Comparison of ENCODE assay signal across 14 cellular contexts in genomic region chr5:132493241-132493640, GRCh38. TPM values are rescaled to one million over a fixed set of nuclear protein-coding genes. Genes with fewer than 3 reads are reported as not detected.
DNase-seq lines count a peak whose midpoint lies in the region; ATAC-seq and TF ChIP-seq lines count a peak whose summit lies in the region.
"Had no signal": no experiment of that assay in that cellular context is flagged by ENCODE, and none has a peak within 500 bp of the region (broad histone marks: within the 10 kb centered on the region; RNA-seq: fewer than 3 reads in every experiment).

No MANE protein-coding gene starts in this region.

- POLR2A ChIA-PET in CD4-positive, alpha-beta T cell (lab: Charles Lee) = interaction anchor here (1.4 to 25.5 kb wide), 6 partner anchors 14 to 107 kb away, joined by 4 to 1045 read pairs (median 367); no protein-coding TSS in a partner anchor
- POLR2A ChIA-PET in RWPE1 (lab: Yijun Ruan, JAX; ENCODE audit: low non-redundant PET) = no interaction called here

- H3K27ac ChIP-seq in CD4-positive, alpha-beta T cell (ENCODE audit: low read depth, low read length) = peak overlapping the region; percentile 93
- no peak overlapping the region for H3K27ac ChIP-seq in RWPE1

- TF ChIP-seq CTCF in CD4-positive, alpha-beta T cell (IDR thresholded peaks at IDR 0.05) = no peak
- TF ChIP-seq CTCF in RWPE1 (conservative IDR thresholded peaks at IDR 0.05; ENCODE audit: low read depth) = no peak

- intact Hi-C loops in CD4-positive, alpha-beta T cell (cut with DNase I, micrococcal nuclease) = loop anchor here in 1 of 2 experiments (5.0 to 10.0 kb wide), 2 partner anchors 201 to 1732 kb away; partner anchors contain the start of genes PPP2CA and SLC22A4
- intact Hi-C loops in dendritic cell treated with granulocyte-macrophage colony-stimulating factor and Interleukin-4, amounts not matched to agents 40 ng/mL and 50 ng/mL, for 4 days (cut with micrococcal nuclease) = no loop called here
- intact Hi-C loops in posterior vena cava (cut with DNase I) = loop anchor here (5.0 to 10.0 kb wide), 3 partner anchors 68 to 108 kb away; no protein-coding TSS in a partner anchor

- no peaks in the 10 kb centered on the region for H3K9me3 ChIP-seq in CD4-positive, alpha-beta T cell (ENCODE audit: control insufficient read depth, low read length)
- H3K9me3 ChIP-seq: Caco-2, mucosa of descending colon had no signal

- CTCF ChIA-PET in CD4-positive, alpha-beta T cell (lab: Charles Lee) = interaction anchor here (0.9 to 5.5 kb wide), 5 partner anchors 28 to 107 kb away, joined by 3 to 30 read pairs (median 3); no protein-coding TSS in a partner anchor
- CTCF ChIA-PET in RWPE1 (lab: Yijun Ruan, JAX) = interaction anchor here (1.2 kb wide), 1 partner anchor 8 kb away, joined by 3 read pairs; no protein-coding TSS in a partner anchor

- ATAC-seq in CD4-positive, alpha-beta T cell (ENCODE audit: poor library complexity) = no peak
- ATAC-seq: mucosa of descending colon had no signal

- H3K36me3 Mint-ChIP-seq in CD4-positive, alpha-beta T cell (ENCODE audit: low read depth) = peaks cover 23% of the 10 kb centered on the region
- peaks cover 4% of the 10 kb centered on the region for H3K36me3 Mint-ChIP-seq in IgD-negative memory B cell
- peaks cover 23% of the 10 kb centered on the region for H3K36me3 Mint-ChIP-seq in dendritic cell treated with granulocyte-macrophage colony-stimulating factor and Interleukin-4, amounts not matched to agents 40 ng/mL and 50 ng/mL, for 4 days (ENCODE audit: low read depth)

- H3K9me3 Mint-ChIP-seq in CD4-positive, alpha-beta T cell = no peaks in the 10 kb centered on the region
- no peaks in the 10 kb centered on the region for H3K9me3 Mint-ChIP-seq in IgD-negative memory B cell
- no peaks in the 10 kb centered on the region for H3K9me3 Mint-ChIP-seq in dendritic cell treated with granulocyte-macrophage colony-stimulating factor and Interleukin-4, amounts not matched to agents 40 ng/mL and 50 ng/mL, for 4 days
- H3K9me3 Mint-ChIP-seq: HFFc6 had no signal

- H3K4me3 Mint-ChIP-seq in CD4-positive, alpha-beta T cell = peak overlapping the region; percentile 97
- peak overlapping the region in 1 of 4 donors; percentile 80 for H3K4me3 Mint-ChIP-seq in IgD-negative memory B cell
- no peak overlapping the region for H3K4me3 Mint-ChIP-seq in dendritic cell treated with granulocyte-macrophage colony-stimulating factor and Interleukin-4, amounts not matched to agents 40 ng/mL and 50 ng/mL, for 4 days
- H3K4me3 Mint-ChIP-seq: HFFc6 had no signal

- no peak for DNase-seq in CD4-positive, alpha-beta T cell
- DNase-seq in posterior vena cava (ENCODE audit: low spot score) = peak; percentile 18
- DNase-seq in RWPE1 (ENCODE audit: low spot score) = no peak
- no peak for DNase-seq in cerebellar nuclear complex (lab: John Stamatoyannopoulos, UW)
- DNase-seq in NCI-H226 = no peak
- DNase-seq: Caco-2, HFFc6, NCI-H1092, NCI-H510A treated with DMSO at 0.1 percent for 48 hours, retina, substantia nigra had no signal

- no peaks in the 10 kb centered on the region for H3K27me3 ChIP-seq in CD4-positive, alpha-beta T cell (ENCODE audit: control insufficient read depth, insufficient read depth, low read length)

- H3K27me3 Mint-ChIP-seq in CD4-positive, alpha-beta T cell = no peaks in the 10 kb centered on the region
- no peaks in the 10 kb centered on the region for H3K27me3 Mint-ChIP-seq in IgD-negative memory B cell
- H3K27me3 Mint-ChIP-seq in dendritic cell treated with granulocyte-macrophage colony-stimulating factor and Interleukin-4, amounts not matched to agents 40 ng/mL and 50 ng/mL, for 4 days = no peaks in the 10 kb centered on the region

- H3K4me1 Mint-ChIP-seq in CD4-positive, alpha-beta T cell (ENCODE audit: low read depth) = peaks cover 70% of the 10 kb centered on the region
- peaks cover 31 to 50% (median 47%) of the 10 kb centered on the region in 3 donors for H3K4me1 Mint-ChIP-seq in IgD-negative memory B cell
- peaks cover 70% of the 10 kb centered on the region for H3K4me1 Mint-ChIP-seq in dendritic cell treated with granulocyte-macrophage colony-stimulating factor and Interleukin-4, amounts not matched to agents 40 ng/mL and 50 ng/mL, for 4 days (ENCODE audit: low read depth)

- peak overlapping the region; percentile 97 for H3K27ac Mint-ChIP-seq in CD4-positive, alpha-beta T cell
- peak overlapping the region; percentile 53 to 88 (median 76) for H3K27ac Mint-ChIP-seq in IgD-negative memory B cell
- H3K27ac Mint-ChIP-seq in dendritic cell treated with granulocyte-macrophage colony-stimulating factor and Interleukin-4, amounts not matched to agents 40 ng/mL and 50 ng/mL, for 4 days = peak overlapping the region; percentile 94
- H3K27ac Mint-ChIP-seq: HFFc6 had no signal

RNA-seq across cellular contexts. Expression of gene IRF1, which starts 2.7 kb away (rescaled TPM):
- 1,000 to 10,000 TPM; 1,212 to 1,234 TPM for total RNA-seq in CD4-positive, alpha-beta T cell
- polyA plus RNA-seq in IgD-negative memory B cell = 207 TPM
- total RNA-seq in posterior vena cava = 10 to 100 TPM; 18.7 to 20.5 TPM

RNA-seq across cellular contexts. Expression of gene IL5, which starts 50.1 kb away (rescaled TPM):
- not detected for total RNA-seq in CD4-positive, alpha-beta T cell
- polyA plus RNA-seq in IgD-negative memory B cell = not detected
- total RNA-seq in posterior vena cava = not detected
- total RNA-seq: Caco-2, HFFc6, mucosa of descending colon had no signal

Comparison
In these comparisons a context has a peak if more than half of its experiments do, and no peak if none do; other contexts are left out.
1. RNA of gene IRF1, which starts 2.7 kb away (total RNA-seq): 1,212 to 1,234 TPM in CD4-positive, alpha-beta T cell; 18.7 to 20.5 TPM in posterior vena cava; every median in the first group is over 10 times any median in the second.
2. Peak in every context shown above with its lines, with median percentiles within 50 percentile points of each other: H3K27ac Mint-ChIP-seq.